In genomic region chr15:20192982-20193507, GRCh38 we compare ENCODE assay signal across 8 cellular contexts.
DNase-seq lines count a peak whose midpoint lies in the region; ATAC-seq, FAIRE-seq and TF ChIP-seq lines count a peak whose summit lies in the region.
"Not testable (repeated sequence)": the region's sequence is repeated elsewhere in the genome, so short reads cannot be mapped to it uniquely, and the experiment has no call there.

No MANE protein-coding gene starts in this region.

- not testable (repeated sequence) for H3K36me3 Mint-ChIP-seq in GM23338 (ENCODE audit: low read depth)

- H3K79me2 ChIP-seq in GM23338 (replicated peaks; ENCODE audit: insufficient read depth); SK-N-SH (ENCODE audit: insufficient read depth): not testable (repeated sequence)

- not testable (repeated sequence) for H3K36me3 ChIP-seq in GM23338 (ENCODE audit: insufficient read depth); SK-N-SH (replicated peaks in 1 of 2; ENCODE audit: control insufficient read depth in 1 of 2, insufficient read depth in 2 of 2, low read length in 1 of 2); thoracic aorta

- not testable (repeated sequence) for H3K4me2 ChIP-seq in GM23338, SK-N-SH

- peaks cover 32% of the 10 kb centered on the region for H3K9me3 Mint-ChIP-seq in GM23338

- not testable (repeated sequence) for H2AFZ ChIP-seq in GM23338; SK-N-SH (ENCODE audit: low read depth)

- H3K27me3 ChIP-seq in GM23338 (ENCODE audit: insufficient read depth); SK-N-SH (ENCODE audit: insufficient read depth); thoracic aorta (replicated peaks; ENCODE audit: insufficient read depth): not testable (repeated sequence)

- not testable (repeated sequence) for H3K9ac ChIP-seq in SK-N-SH

- WGBS in SK-N-SH (ENCODE audit: low lambda C conversion rate) = 7% methylated on average over 12 of the region's 12 CpGs

- not testable (repeated sequence) for H4K20me1 ChIP-seq in GM23338 (replicated peaks; ENCODE audit: insufficient read depth); SK-N-SH (ENCODE audit: insufficient read depth)

- not testable (repeated sequence) for H3K4me1 ChIP-seq in GM23338 (ENCODE audit: insufficient read depth); SK-N-SH (ENCODE audit: control insufficient read depth in 1 of 2, insufficient read depth in 2 of 2, low read depth in 1 of 2, low read length in 1 of 2); thoracic aorta (ENCODE audit: control insufficient read depth in 1 of 2, low read depth in 2 of 2)

- H3K4me1 Mint-ChIP-seq in GM23338 = not testable (repeated sequence)

- not testable (repeated sequence) for H3K9me3 ChIP-seq in SK-N-SH, thoracic aorta

- TF ChIP-seq EP300 in SK-N-SH (IDR thresholded peaks at IDR 0.05; ENCODE audit: borderline replicate concordance in 1 of 2, low read depth in 1 of 2, low read length in 1 of 2) = not testable (repeated sequence)

- peak; percentile 34 for TF ChIP-seq RAD21 in SK-N-SH (IDR thresholded peaks at IDR 0.05; ENCODE audit: low read length)

- DNase-seq in GM12865 (ENCODE audit: low read depth); SK-N-SH; frontal cortex (ENCODE audit: low spot score in 2 of 2); thoracic aorta (ENCODE audit: low spot score): not testable (repeated sequence)
- DNase-seq in GM23338 (ENCODE audit: low spot score) (peak; percentile 0), pons (ENCODE audit: low spot score) (peak; percentile 22)
- peak; percentile 38 for DNase-seq in activated T-cell treated with anti-CD3 and anti-CD28 coated beads, Interleukin-2, amount 50 U/mL, for 1 hour

- peak; percentile 50; the same call in 2 of the 3 replicates for ATAC-seq in GM23338
- peak; percentile 71 for ATAC-seq in HG03460 (IDR thresholded peaks at IDR 0.05; ENCODE audit: unreplicated experiment)
- ATAC-seq in thoracic aorta (ENCODE audit: insufficient number of reproducible peaks, low FRiP score, low read depth) = peak; percentile 74

- H3F3A ChIP-seq in GM23338 (replicated peaks; ENCODE audit: low read depth); SK-N-SH (replicated peaks; ENCODE audit: insufficient read depth): not testable (repeated sequence)

- H3K4me3 Mint-ChIP-seq in GM23338 = not testable (repeated sequence)

- H3K27me3 Mint-ChIP-seq in GM23338 (ENCODE audit: insufficient read depth, low read depth, poor library complexity) = not testable (repeated sequence)

- peak; percentile 28 for FAIRE-seq in frontal cortex (lab: Jason Lieb, UNC)

- TF ChIP-seq CTCF in GM12865 (IDR thresholded peaks at IDR 0.05; ENCODE audit: insufficient read depth, low read depth, low read length, missing control alignments) (peak; percentile 20), GM23338 (conservative IDR thresholded peaks at IDR 0.05; ENCODE audit: low read depth in 2 of 2) (peak in 1 of 2 experiments; percentile 30; a peak in 1 of 4 replicates), SK-N-SH (IDR thresholded peaks at IDR 0.05) (peak; percentile 68)
- not testable (repeated sequence) for TF ChIP-seq CTCF in thoracic aorta (IDR thresholded peaks at IDR 0.05)

- H3K9me2 ChIP-seq in GM23338 (ENCODE audit: insufficient read depth); SK-N-SH: not testable (repeated sequence)

- H3K27ac ChIP-seq in GM23338 (ENCODE audit: low read depth); SK-N-SH (ENCODE audit: low read depth in 2 of 2, low read length in 1 of 2); thoracic aorta: not testable (repeated sequence)

- POLR2A ChIA-PET in SK-N-SH (lab: Yijun Ruan, JAX) = not testable (repeated sequence)

- CTCF ChIA-PET in SK-N-SH (lab: Yijun Ruan, JAX) = not testable (repeated sequence)

- H3K4me3 ChIP-seq in GM12865 (ENCODE audit: low read depth, low read length); GM23338; SK-N-SH (ENCODE audit: low read depth in 2 of 2, low read length in 1 of 2): not testable (repeated sequence)
- H3K4me3 ChIP-seq in thoracic aorta = peak overlapping the region; percentile 34

- H3K27ac Mint-ChIP-seq in GM23338 = not testable (repeated sequence)
